Comparison of ENCODE assay signal across 8 cellular contexts in genomic region chr1:44819257-44819593, GRCh38. TPM values are rescaled to one million over a fixed set of nuclear protein-coding genes. Genes with fewer than 3 reads are reported as not detected.
DNase-seq lines count a peak whose midpoint lies in the region; ATAC-seq, FAIRE-seq and TF ChIP-seq lines count a peak whose summit lies in the region.

No MANE protein-coding gene starts in this region.

- H4K20me1 ChIP-seq in OCI-LY1 (ENCODE audit: insufficient read depth, low read length) = no peaks in the 10 kb centered on the region

- no peak overlapping the region for H3K4ac ChIP-seq in neuronal stem cell (ENCODE audit: low read length)

- no peaks in the 10 kb centered on the region for H3K9me2 ChIP-seq in OCI-LY1 (ENCODE audit: low read depth, low read length)

- H3K4me1 ChIP-seq in OCI-LY1 (ENCODE audit: insufficient read depth, low read length, severe bottlenecking) (peaks cover 25% of the 10 kb centered on the region), neuronal stem cell (ENCODE audit: control insufficient read depth in 2 of 2, insufficient read depth in 1 of 2, low read depth in 1 of 2, low read length in 2 of 2) (peaks cover 0 to 10% of the 10 kb centered on the region in 2 donors)

- H2AK5ac ChIP-seq in neuronal stem cell (ENCODE audit: low read depth, low read length) = no peak overlapping the region

- no peak for FAIRE-seq in GM19239 (lab: Jason Lieb, UNC)

- no peak overlapping the region for H2BK15ac ChIP-seq in neuronal stem cell (ENCODE audit: low read length)

- H3K27ac ChIP-seq in OCI-LY1 (ENCODE audit: low read depth, low read length, poor library complexity, severe bottlenecking) (peak overlapping the region; percentile 93), neuronal stem cell (replicated peaks; ENCODE audit: low read length) (peak overlapping the region; percentile 90)

- H4K8ac ChIP-seq in neuronal stem cell (ENCODE audit: low read depth, low read length) = no peak overlapping the region

- H2BK120ac ChIP-seq in neuronal stem cell (ENCODE audit: low read depth, low read length) = no peak overlapping the region

- H3K4me3 ChIP-seq in GM12864 (ENCODE audit: low read depth, low read length) (peak overlapping the region; percentile 10), OCI-LY1 (ENCODE audit: low read depth, low read length, poor library complexity, severe bottlenecking) (peak overlapping the region; percentile 60), epithelial cell of esophagus (ENCODE audit: low read length) (peak overlapping the region; percentile 62), neuronal stem cell (ENCODE audit: low read length in 2 of 2) (no peak overlapping the region)

- no peak overlapping the region for H3K18ac ChIP-seq in neuronal stem cell (ENCODE audit: low read length)

- H3K36me3 ChIP-seq in OCI-LY1 (ENCODE audit: insufficient read depth, low read length) = no peaks in the 10 kb centered on the region
- H3K36me3 ChIP-seq in neuronal stem cell (replicated peaks in 1 of 2; ENCODE audit: control insufficient read depth in 2 of 2, insufficient read depth in 2 of 2, low read length in 2 of 2) = peaks cover 0 to 13% of the 10 kb centered on the region in 2 donors

- no peak overlapping the region for H2BK12ac ChIP-seq in neuronal stem cell (ENCODE audit: low read length)

- peak overlapping the region; percentile 88 for H3K4me2 ChIP-seq in OCI-LY1 (ENCODE audit: low read length)
- H3K4me2 ChIP-seq in neuronal stem cell (ENCODE audit: insufficient read depth, low read length, poor library complexity, severe bottlenecking) = peak overlapping the region; percentile 51

- no peak for DNase-seq in GM12864 (ENCODE audit: low read depth)
- peak; percentile 41 for DNase-seq in epithelial cell of esophagus (ENCODE audit: low read depth)
- DNase-seq in neuronal stem cell (ENCODE audit: low spot score) = no peak
- DNase-seq in GM19239 (ENCODE audit: insufficient read length, low spot score) = no peak
- DNase-seq in activated CD8-positive, alpha-beta memory T cell treated with anti-CD3 and anti-CD28 coated beads for 24 hours = no peak

- H3K27me3 ChIP-seq in OCI-LY1 (ENCODE audit: insufficient read depth, low read length) (no peaks in the 10 kb centered on the region), neuronal stem cell (ENCODE audit: control insufficient read depth in 3 of 3, insufficient read depth in 3 of 3, low read depth in 1 of 3, low read length in 3 of 3) (no peaks in the 10 kb centered on the region)

- H3K9ac ChIP-seq in OCI-LY1 (ENCODE audit: low read length) (peak overlapping the region; percentile 66), neuronal stem cell (ENCODE audit: low read depth, low read length, poor library complexity) (no peak overlapping the region)

- H3K23ac ChIP-seq in neuronal stem cell (ENCODE audit: low read depth, low read length, poor library complexity) = no peak overlapping the region

- TF ChIP-seq CTCF in GM12864 (IDR thresholded peaks at IDR 0.05; ENCODE audit: low read depth, low read length, missing control alignments) (peak; percentile 1), OCI-LY1 (IDR thresholded peaks at IDR 0.05; ENCODE audit: low read length) (no peak), epithelial cell of esophagus (IDR thresholded peaks at IDR 0.05; ENCODE audit: insufficient read depth, low read depth, low read length, missing control alignments) (no peak)

- H3F3A ChIP-seq in OCI-LY1 (ENCODE audit: insufficient read depth, low read length) = no peaks in the 10 kb centered on the region

- no peak overlapping the region for H3K14ac ChIP-seq in neuronal stem cell (ENCODE audit: low read length)

- H3K79me1 ChIP-seq in neuronal stem cell (ENCODE audit: low read depth, low read length) = peaks cover 4% of the 10 kb centered on the region

- ATAC-seq in esophagus mucosa (no peak), HG03378 (IDR thresholded peaks at IDR 0.05; ENCODE audit: unreplicated experiment) (no peak)

- H2AFZ ChIP-seq in OCI-LY1 (ENCODE audit: low read length) (no peak overlapping the region), neuronal stem cell (ENCODE audit: low read length) (no peak overlapping the region)

- H3K79me2 ChIP-seq in OCI-LY1 (ENCODE audit: insufficient read depth, low read length) = no peaks in the 10 kb centered on the region

- no CpG with 5 or more reads among the region's 10 CpGs for WGBS in neuronal stem cell (ENCODE audit: extremely low coverage in 2 of 2, insufficient read length in 2 of 2, insufficient replicate concordance in 1 of 2), 2 donors

- H4K91ac ChIP-seq in neuronal stem cell (ENCODE audit: low read depth, low read length, poor library complexity) = no peak overlapping the region

- no peak overlapping the region for H2BK5ac ChIP-seq in neuronal stem cell (ENCODE audit: low read length)

- no peaks in the 10 kb centered on the region for H3K9me3 ChIP-seq in OCI-LY1 (ENCODE audit: low read length)
- peaks cover 0 to 7% of the 10 kb centered on the region in 2 donors for H3K9me3 ChIP-seq in neuronal stem cell (replicated peaks in 1 of 2; ENCODE audit: control insufficient read depth in 2 of 2, insufficient read depth in 1 of 2, low read depth in 1 of 2, low read length in 2 of 2)

RNA-seq across cellular contexts. Expression of gene BTBD19, which starts 10.9 kb away (rescaled TPM):
- 2.2 TPM for polyA plus RNA-seq in neuronal stem cell (2013, experiment 1 of 2)
- polyA plus RNA-seq in neuronal stem cell (2013, experiment 2 of 2) = 2.0 TPM
- 2.4 TPM for total RNA-seq in esophagus mucosa

RNA-seq across cellular contexts. Expression of gene DYNLT4, which starts 12.1 kb away (rescaled TPM):
- not detected for polyA plus RNA-seq in neuronal stem cell (2013, experiment 1 of 2)
- not detected for polyA plus RNA-seq in neuronal stem cell (2013, experiment 2 of 2)
- total RNA-seq in esophagus mucosa = not detected

RNA-seq across cellular contexts. Expression of gene PLK3, which starts 19.0 kb away (rescaled TPM):
- polyA plus RNA-seq in neuronal stem cell (2013, experiment 1 of 2) = 8.3 TPM
- polyA plus RNA-seq in neuronal stem cell (2013, experiment 2 of 2) = 7.4 TPM
- total RNA-seq in esophagus mucosa = 20.7 TPM

RNA-seq across cellular contexts. Expression of gene PTCH2, which starts 23.8 kb away (rescaled TPM):
- 0.32 TPM for polyA plus RNA-seq in neuronal stem cell (2013, experiment 1 of 2)
- 0.29 TPM for polyA plus RNA-seq in neuronal stem cell (2013, experiment 2 of 2)
- 0.40 TPM for total RNA-seq in esophagus mucosa

RNA-seq across cellular contexts. Expression of gene BEST4, which starts 31.3 kb away (rescaled TPM):
- polyA plus RNA-seq in neuronal stem cell (2013, experiment 1 of 2) = 2.1 TPM
- 1.9 TPM for polyA plus RNA-seq in neuronal stem cell (2013, experiment 2 of 2)
- total RNA-seq in esophagus mucosa = not detected

Comparison
In these comparisons a context has a peak if more than half of its experiments do, and no peak if none do; other contexts are left out.
1. H3K4me3 ChIP-seq: peak in GM12864 (single experiment), OCI-LY1 (single experiment) and epithelial cell of esophagus (single experiment); none in neuronal stem cell (0 of 2).